In genomic region chr15:80926126-80926525, GRCh38 we compare ENCODE assay signal across 22 cellular contexts.
"Had no signal": no experiment of that assay in that cellular context is flagged by ENCODE, and none has a peak within 500 bp of the region (broad histone marks: within the 10 kb centered on the region; RNA-seq: fewer than 3 reads in every experiment).

No MANE protein-coding gene starts in this region.

- H3K36me3 ChIP-seq: left ventricle myocardium inferior, neutrophil, right lobe of liver, uterus had no signal

- H3K4me1 ChIP-seq: left ventricle myocardium inferior, parathyroid adenoma, right lobe of liver, uterus had no signal

- H3K27ac ChIP-seq: left ventricle myocardium inferior, neutrophil, parathyroid adenoma, right lobe of liver, testis, uterus had no signal

- H2AFZ ChIP-seq: parathyroid adenoma had no signal

- H3K9me3 Mint-ChIP-seq: activated naive CD4-positive, alpha-beta T cell treated with anti-CD3 and anti-CD28 coated beads for 36 hours; activated T-cell treated with anti-CD3 and anti-CD28 coated beads, Interleukin-2, amount 50 U/mL, for 4 hours; activated T-helper 2 cell treated with anti-CD3 and anti-CD28 coated beads, Interferon-gamma antibody, Interleukin-2, Interleukin-4, amounts not matched to agents 10 μg/mL and 5 μg/mL and 100 μg/mL, durations not matched to agents 14 hours and 24 hours and 36 hours; brain; nephron; T-helper 1 cell treated with Interleukin-12 subunit alpha and Interleukin-12 subunit beta and Interleukin-4 antibody, amounts not matched to agents 30 μg/mL and 1 μg/mL, for 36 hours had no signal

- ATAC-seq: activated T-cell treated with anti-CD3 and anti-CD28 coated beads, Interleukin-2, amount 50 U/mL, for 4 hours; right lobe of liver had no signal

- H3K4me3 Mint-ChIP-seq: activated naive CD4-positive, alpha-beta T cell treated with anti-CD3 and anti-CD28 coated beads for 36 hours; activated T-cell treated with anti-CD3 and anti-CD28 coated beads, Interleukin-2, amount 50 U/mL, for 4 hours; brain; nephron; T-helper 1 cell treated with Interleukin-12 subunit alpha and Interleukin-12 subunit beta and Interleukin-4 antibody, amounts not matched to agents 30 μg/mL and 1 μg/mL, for 36 hours had no signal

- H3K27me3 ChIP-seq: neutrophil, right lobe of liver, testis, uterus had no signal

- H3K9ac ChIP-seq: parathyroid adenoma had no signal

- DNase-seq: activated CD4-positive, alpha-beta T cell treated with anti-CD3 and anti-CD28 coated beads for 4 hours; activated CD4-positive, alpha-beta T cell treated with anti-CD3 and anti-CD28 coated beads, Interleukin-2, amount 50 U/mL, for 48 hours; activated CD4-positive, CD25-positive, alpha-beta regulatory T cell; activated CD8-positive, alpha-beta memory T cell treated with anti-CD3 and anti-CD28 coated beads, Interleukin-2, amount 50 U/mL, for 48 hours; activated naive CD4-positive, alpha-beta T cell treated with anti-CD3 and anti-CD28 coated beads for 36 hours; activated T-cell treated with anti-CD3 and anti-CD28 coated beads, Interleukin-2, amount 50 U/mL, for 4 hours; effector memory CD4-positive, alpha-beta T cell; hippocampal formation; left ventricle myocardium inferior; midbrain; right lobe of liver; stimulated activated CD4-positive, alpha-beta T cell treated with anti-CD3 and anti-CD28 coated beads, Interleukin-4, amount 100 ng/mL, for 1 hour; stimulated activated naive CD4-positive, alpha-beta T cell; testis; trophoblast cell; uterus had no signal

- H3K4me3 ChIP-seq: left ventricle myocardium inferior, right lobe of liver, testis, uterus had no signal

- H3K4me1 Mint-ChIP-seq: brain, nephron had no signal

- H3K27ac Mint-ChIP-seq: activated naive CD4-positive, alpha-beta T cell treated with anti-CD3 and anti-CD28 coated beads for 36 hours; activated T-helper 2 cell treated with anti-CD3 and anti-CD28 coated beads, Interferon-gamma antibody, Interleukin-2, Interleukin-4, amounts not matched to agents 10 μg/mL and 5 μg/mL and 100 μg/mL, durations not matched to agents 14 hours and 24 hours and 36 hours; brain; nephron; T-helper 1 cell treated with Interleukin-12 subunit alpha and Interleukin-12 subunit beta and Interleukin-4 antibody, amounts not matched to agents 30 μg/mL and 1 μg/mL, for 36 hours had no signal

- H3K9me3 ChIP-seq: left ventricle myocardium inferior, neutrophil, right lobe of liver, testis, uterus had no signal

- H3K79me2 ChIP-seq: parathyroid adenoma had no signal
